ENCODE assay signal across 1 cellular context in genomic region chr3:141262306-141262705, GRCh38.
TF ChIP-seq lines count a peak whose summit lies in the region.

No MANE protein-coding gene starts in this region.

TF ChIP-seq in SK-N-SH, 30 proteins besides CTCF, POLR2A, EP300 and RAD21:
- TF ChIP-seq USF1 (IDR thresholded peaks at IDR 0.05; ENCODE audit: borderline replicate concordance, low read depth) (no peak), SIN3A (IDR thresholded peaks at IDR 0.05; ENCODE audit: borderline replicate concordance, low read depth, low read length) (no peak), PBX3 (IDR thresholded peaks at IDR 0.05) (peak; percentile 35; the same call in 1 of the 2 replicates), RXRA (IDR thresholded peaks at IDR 0.05; ENCODE audit: borderline replicate concordance, low read depth) (no peak), POLR2AphosphoS5 (IDR thresholded peaks at IDR 0.05; ENCODE audit: low read depth, low read length) (no peak), JUND (IDR thresholded peaks at IDR 0.05) (peak; percentile 26; the same call in 1 of the 2 replicates), SMC3 (IDR thresholded peaks at IDR 0.05; ENCODE audit: low read depth, low read length) (no peak), CHD2 (IDR thresholded peaks at IDR 0.05; ENCODE audit: low read length, partially characterized antibody) (no peak), REST (IDR thresholded peaks at IDR 0.05; ENCODE audit: low read depth, low read length) (no peak)
TF ChIP-seq in SK-N-SH: peak in this region for 2.
